ENCODE assay signal across 13 cellular contexts in genomic region chr2:75503048-75503607, GRCh38. TPM values are rescaled to one million over a fixed set of nuclear protein-coding genes. Genes with fewer than 3 reads are reported as not detected.
DNase-seq lines count a peak whose midpoint lies in the region; ATAC-seq and TF ChIP-seq lines count a peak whose summit lies in the region.
"Had no signal": no experiment of that assay in that cellular context is flagged by ENCODE, and none has a peak within 500 bp of the region (broad histone marks: within the 10 kb centered on the region; RNA-seq: fewer than 3 reads in every experiment).

No MANE protein-coding gene starts in this region.

- POLR2A ChIA-PET in BJ (lab: Charles Lee) = interaction anchor here (0.6 kb wide), 1 partner anchor 93 kb away, joined by 6 read pairs; no protein-coding TSS in a partner anchor

- no peaks in the 10 kb centered on the region for H3K27me3 ChIP-seq in BJ (ENCODE audit: control insufficient read depth, insufficient read depth, low read length)

- no peak for ATAC-seq in GM18909 (IDR thresholded peaks at IDR 0.05; ENCODE audit: poor library complexity, unreplicated experiment)
- ATAC-seq: natural killer cell had no signal

- TF ChIP-seq CTCF in BJ (IDR thresholded peaks at IDR 0.05; ENCODE audit: insufficient read depth, low read depth, low read length) = no peak

- DNase-seq in BJ (ENCODE audit: low read depth) = peak; percentile 71
- DNase-seq in NCI-H146 treated with DMSO at 0.1 percent for 48 hours (lab: John Stamatoyannopoulos, UW; ENCODE audit: unreplicated experiment) = peak; percentile 41
- DNase-seq in dedifferentiated amniotic fluid mesenchymal stem cell (ENCODE audit: extremely low spot score) = peak; percentile 49
- DNase-seq in lung microvascular endothelial cell (ENCODE audit: low read depth in 2 of 2) = peak; percentile 84 to 96
- no peak for DNase-seq in cortex of kidney (lab: John Stamatoyannopoulos, UW)
- no peak for DNase-seq in NCI-H2107 (lab: John Stamatoyannopoulos, UW)
- no peak for DNase-seq in activated CD8-positive, alpha-beta memory T cell treated with anti-CD3 and anti-CD28 coated beads, Interleukin-2, amount 50 U/mL, for 4 hours
- DNase-seq: head of caudate nucleus; natural killer cell; NCI-H446; stimulated activated CD4-positive, alpha-beta T cell treated with anti-CD3 and anti-CD28 coated beads, Interleukin-2, amount 100 ng/mL, for 24 hours had no signal

- no peaks in the 10 kb centered on the region; the same call in none of the 2 replicates for H3K36me3 ChIP-seq in BJ (ENCODE audit: control insufficient read depth, insufficient read depth, low read length)

- CTCF ChIA-PET in BJ (lab: Yijun Ruan, JAX) = interaction anchor here (0.8 to 1.2 kb wide), 6 partner anchors 11 to 106 kb away, joined by 3 to 8 read pairs (median 3); no protein-coding TSS in a partner anchor

- H3K4me3 ChIP-seq in BJ (ENCODE audit: low read depth, low read length) = no peak overlapping the region

RNA-seq across cellular contexts. Expression of gene EVA1A, which starts 57.6 kb away (rescaled TPM):
- 30.2 and 41.0 TPM in 2 replicates for polyA plus RNA-seq in BJ (2011; rRNA removed)
- 24.3 and 40.2 TPM in 2 replicates for polyA minus RNA-seq in BJ (2011; rRNA and poly(A)+ RNA removed)
- total RNA-seq in lung microvascular endothelial cell = 19.0 and 43.5 TPM in 2 replicates
- total RNA-seq: natural killer cell; T-helper 1 cell treated with Interleukin-12 subunit alpha and Interleukin-12 subunit beta and Interleukin-4 antibody, amounts not matched to agents 30 ng/mL and 1 ng/mL, for 36 hours had no signal

Comparison
In these comparisons a context has a peak if more than half of its experiments do, and no peak if none do; other contexts are left out.
1. DNase-seq: peak in BJ (single experiment), NCI-H146 treated with DMSO at 0.1 percent for 48 hours (single experiment), dedifferentiated amniotic fluid mesenchymal stem cell (single experiment) and lung microvascular endothelial cell (2 of 2); none in cortex of kidney (single experiment), NCI-H2107 (single experiment) and activated CD8-positive, alpha-beta memory T cell treated with anti-CD3 and anti-CD28 coated beads, Interleukin-2, amount 50 U/mL, for 4 hours (single experiment).